Comparison of ENCODE assay signal across 8 cellular contexts in genomic region chr7:45768516-45769394, GRCh38.
DNase-seq lines count a peak whose midpoint lies in the region; ATAC-seq and TF ChIP-seq lines count a peak whose summit lies in the region.
"Not testable (repeated sequence)": the region's sequence is repeated elsewhere in the genome, so short reads cannot be mapped to it uniquely, and the experiment has no call there.

No MANE protein-coding gene starts in this region.

- H3K9me2 ChIP-seq in PC-3 (replicated peaks; ENCODE audit: low read length): not testable (repeated sequence)

- not testable (repeated sequence) for H3K36me3 Mint-ChIP-seq in activated T-cell treated with anti-CD3 and anti-CD28 coated beads, Interleukin-2, amount 50 U/mL, for 4 hours (ENCODE audit: insufficient read depth)

- TF ChIP-seq CTCF in PC-3 (conservative IDR thresholded peaks at IDR 0.05; ENCODE audit: low read depth, low read length): not testable (repeated sequence)

- peak overlapping the region; percentile 43 for H3K27ac ChIP-seq in PC-3 (ENCODE audit: low read length)
- peak overlapping the region; percentile 67 for H3K27ac ChIP-seq in muscle layer of colon (ENCODE audit: low read depth, low read length)

- H3K9me3 Mint-ChIP-seq in activated T-cell treated with anti-CD3 and anti-CD28 coated beads, Interleukin-2, amount 50 U/mL, for 4 hours: not testable (repeated sequence)

- H3K9ac ChIP-seq in PC-3 (ENCODE audit: low read length) (peak overlapping the region; percentile 84), muscle layer of colon (ENCODE audit: low read length) (peak overlapping the region; percentile 65)

- H3K27me3 Mint-ChIP-seq in activated T-cell treated with anti-CD3 and anti-CD28 coated beads, Interleukin-2, amount 50 U/mL, for 4 hours (ENCODE audit: low read depth): not testable (repeated sequence)

- CTCF ChIA-PET in PC-3 (lab: Charles Lee): not testable (repeated sequence)

- not testable (repeated sequence) for H3K9me3 ChIP-seq in PC-3 (ENCODE audit: low read length); muscle layer of colon (ENCODE audit: low read length)

- not testable (repeated sequence) for H3K4me1 Mint-ChIP-seq in activated T-cell treated with anti-CD3 and anti-CD28 coated beads, Interleukin-2, amount 50 U/mL, for 4 hours (ENCODE audit: low read depth)

- H3K4me2 ChIP-seq in PC-3 (ENCODE audit: low read length): peak overlapping the region; percentile 82

- peak; percentile 99 for DNase-seq in DMS53 (lab: John Stamatoyannopoulos, UW)
- peak; percentile 95 for DNase-seq in Jurkat, Clone E6-1 (ENCODE audit: low read depth, low spot score)
- DNase-seq in PC-3: peak; percentile 98
- peak; percentile 98 for DNase-seq in activated T-cell treated with anti-CD3 and anti-CD28 coated beads, Interleukin-2, amount 50 U/mL, for 4 hours
- peak; percentile 97 to 98 for DNase-seq in stimulated activated CD8-positive, alpha-beta memory T cell treated with anti-CD3 and anti-CD28 coated beads, Interleukin-7, amount 100 ng/mL, for 1 hour (ENCODE audit: low read depth in 2 of 2)

- H3K4me1 ChIP-seq in PC-3 (ENCODE audit: insufficient read depth, low read length); muscle layer of colon (ENCODE audit: insufficient read depth, low read length): not testable (repeated sequence)

- not testable (repeated sequence) for H4K20me1 ChIP-seq in PC-3 (ENCODE audit: low read length)

- not testable (repeated sequence) for H3K27me3 ChIP-seq in PC-3 (ENCODE audit: low read length); muscle layer of colon (ENCODE audit: control insufficient read depth in 1 of 2, insufficient read depth in 2 of 2, low read length in 2 of 2)

- POLR2A ChIA-PET in PC-3 (lab: Charles Lee; ENCODE audit: unreplicated experiment): interaction anchor here (0.6 kb wide), 2 partner anchors 72 to 1178 kb away, joined by 4 to 7 read pairs; no protein-coding TSS in a partner anchor

- peak overlapping the region; percentile 84 for H2AFZ ChIP-seq in PC-3 (ENCODE audit: low read length)

- peak overlapping the region; percentile 90 for H3K4me3 Mint-ChIP-seq in activated T-cell treated with anti-CD3 and anti-CD28 coated beads, Interleukin-2, amount 50 U/mL, for 4 hours

- peak overlapping the region; percentile 74 for H3K4me3 ChIP-seq in Jurkat, Clone E6-1 (ENCODE audit: low read length)
- H3K4me3 ChIP-seq in PC-3 (ENCODE audit: low read length): peak overlapping the region; percentile 88
- peak overlapping the region; percentile 59 to 71 for H3K4me3 ChIP-seq in muscle layer of colon (ENCODE audit: low read depth in 1 of 2, low read length in 2 of 2)

- not testable (repeated sequence) for H3F3A ChIP-seq in PC-3 (ENCODE audit: low read length, unreplicated experiment)

- not testable (repeated sequence) for H3K36me3 ChIP-seq in PC-3 (ENCODE audit: low read depth, low read length); muscle layer of colon (ENCODE audit: insufficient read depth, low read length)

- H3K79me2 ChIP-seq in PC-3 (ENCODE audit: low read length): peaks cover 17% of the 10 kb centered on the region

- BruUV-seq in PC-3 (replicated peaks; lab: Mats Ljungman, UMichigan): TSS peak; percentile 51

- ATAC-seq in GM21717 (IDR thresholded peaks at IDR 0.05; ENCODE audit: unreplicated experiment) (peak; percentile 100), PC-3 (peak; percentile 99), esophagus mucosa (peak; percentile 100)
- ATAC-seq in activated T-cell treated with anti-CD3 and anti-CD28 coated beads, Interleukin-2, amount 50 U/mL, for 4 hours: peak; percentile 99

- intact Hi-C loops in PC-3 (cut with micrococcal nuclease): not testable (repeated sequence)

Comparison
In these comparisons a context has a peak if more than half of its experiments do, and no peak if none do; other contexts are left out.
1. Peak in every context shown above with its lines: DNase-seq, ATAC-seq, H3K4me3 ChIP-seq and H3K27ac ChIP-seq.